In the genomic region with DNA sequence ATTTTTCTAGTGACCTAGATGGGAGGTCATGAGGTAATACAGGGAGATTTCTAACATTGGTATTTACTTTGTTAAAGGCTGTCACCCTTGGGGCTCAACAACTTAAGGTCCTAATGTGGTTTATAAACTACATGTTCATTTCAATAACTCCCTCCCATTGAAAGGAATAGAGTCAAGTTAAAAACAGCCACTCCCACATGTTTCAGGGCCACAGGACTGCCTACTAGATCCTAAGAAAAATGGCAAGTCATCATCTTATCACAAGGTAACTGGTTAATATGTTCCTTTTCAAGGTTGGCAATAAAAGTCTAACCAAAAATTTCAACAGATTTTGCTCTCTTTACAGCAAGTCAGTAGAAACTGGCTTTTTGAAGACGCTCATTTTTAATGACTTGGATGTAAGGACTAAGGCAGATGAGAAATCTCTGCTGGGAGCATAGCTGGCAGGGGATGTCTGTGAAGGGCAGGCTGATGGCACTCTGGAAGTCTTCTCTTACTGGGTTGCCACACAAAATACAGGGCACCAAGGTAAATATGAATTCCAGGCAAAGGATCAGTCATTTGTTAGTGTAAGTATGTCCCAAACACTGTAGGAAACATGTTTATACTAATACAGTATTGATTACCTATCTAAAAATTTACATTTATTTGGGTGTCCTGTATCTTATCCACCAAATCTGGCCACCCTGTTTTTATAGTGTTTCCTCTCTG, we compare ENCODE assay signal across 1 cellular context.
TF ChIP-seq lines count a peak whose summit lies in the region.

No MANE protein-coding gene starts in this region.

TF ChIP-seq in K562, 482 proteins besides CTCF, POLR2A, EP300 and RAD21:
- TF ChIP-seq C11orf30 (IDR thresholded peaks at IDR 0.05; ENCODE audit: low read depth) (peak; percentile 30; the same call in 1 of the 2 replicates), MAFG (tag; conservative IDR thresholded peaks at IDR 0.05) (0 out of 2 replicates have a peak, but pooled peaks have one; percentile 18)
TF ChIP-seq in K562: peak in this region for 2; not testable (repeated sequence) for 480.
